32 cellular contexts compared by ENCODE assay signal in the genomic region with DNA sequence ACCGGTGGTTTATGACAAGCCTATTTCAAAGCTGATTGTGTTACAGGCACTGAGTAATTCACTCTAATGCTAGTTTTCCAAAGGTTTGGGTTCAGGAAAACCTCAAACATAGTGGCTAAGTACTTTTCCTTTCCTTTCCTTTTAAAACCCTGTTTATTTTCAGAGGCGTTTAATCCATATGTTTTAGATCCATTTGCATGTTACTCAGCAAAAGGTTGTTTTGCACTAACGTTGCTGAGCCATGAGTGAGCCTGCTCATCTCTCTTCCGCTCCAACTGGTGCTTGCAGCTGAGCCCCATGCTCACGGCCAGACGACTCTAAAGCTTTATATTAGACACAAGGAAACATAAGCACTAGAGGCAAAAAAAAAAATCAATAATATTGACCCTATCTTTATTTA. TPM values are rescaled to one million over a fixed set of nuclear protein-coding genes. Genes with fewer than 3 reads are reported as not detected.
DNase-seq lines count a peak whose midpoint lies in the region; TF ChIP-seq lines count a peak whose summit lies in the region.
"Had no signal": no experiment of that assay in that cellular context is flagged by ENCODE, and none has a peak within 500 bp of the region (broad histone marks: within the 10 kb centered on the region; RNA-seq: fewer than 3 reads in every experiment).

No MANE protein-coding gene starts in this region.

- H3K36me3 Mint-ChIP-seq in T-helper 2 cell treated with Interferon-gamma antibody and Interleukin-4, amounts not matched to agents 5 μg/mL and 100 μg/mL, for 36 hours (ENCODE audit: low read depth) = peaks cover 4% of the 10 kb centered on the region
- H3K36me3 Mint-ChIP-seq: activated naive CD8-positive, alpha-beta T cell; natural killer cell; stimulated activated effector memory CD8-positive, alpha-beta T cell treated with anti-CD3 and anti-CD28 coated beads, Interleukin-12 subunit alpha, Interleukin-12 subunit beta, amount 100 ng/mL, for 72 hours; type B pancreatic cell had no signal

- intact Hi-C loops in vagina (cut with DNase I) = no loop called here

- H3K4me1 ChIP-seq in vagina = no peaks in the 10 kb centered on the region
- H3K4me1 ChIP-seq: gastroesophageal sphincter, psoas muscle had no signal

- no peaks in the 10 kb centered on the region for H3K9me3 ChIP-seq in vagina
- H3K9me3 ChIP-seq: gastroesophageal sphincter, mucosa of descending colon, psoas muscle had no signal

- no peak overlapping the region for H3K27ac Mint-ChIP-seq in T-helper 2 cell treated with Interferon-gamma antibody and Interleukin-4, amounts not matched to agents 5 μg/mL and 100 μg/mL, for 36 hours
- H3K27ac Mint-ChIP-seq: activated naive CD8-positive, alpha-beta T cell; CD4-positive, alpha-beta T cell; natural killer cell; stimulated activated effector memory CD8-positive, alpha-beta T cell treated with anti-CD3 and anti-CD28 coated beads, Interleukin-12 subunit alpha, Interleukin-12 subunit beta, amount 100 ng/mL, for 72 hours; type B pancreatic cell had no signal

- no peak overlapping the region for H3K27ac ChIP-seq in vagina
- H3K27ac ChIP-seq: 22Rv1, cardiac muscle cell, gastroesophageal sphincter, hepatocyte, psoas muscle had no signal

- H3K4me3 ChIP-seq in vagina = no peak overlapping the region
- H3K4me3 ChIP-seq: cardiac muscle cell, gastroesophageal sphincter, hepatocyte, lung, mucosa of descending colon, psoas muscle had no signal

- H3K36me3 ChIP-seq in vagina = no peaks in the 10 kb centered on the region
- H3K36me3 ChIP-seq: cardiac muscle cell, gastroesophageal sphincter had no signal

- peak overlapping the region; percentile 61 for H3K4me3 Mint-ChIP-seq in T-helper 2 cell treated with Interferon-gamma antibody and Interleukin-4, amounts not matched to agents 5 μg/mL and 100 μg/mL, for 36 hours
- H3K4me3 Mint-ChIP-seq: activated naive CD8-positive, alpha-beta T cell; CD4-positive, alpha-beta T cell; natural killer cell; stimulated activated effector memory CD8-positive, alpha-beta T cell treated with anti-CD3 and anti-CD28 coated beads, Interleukin-12 subunit alpha, Interleukin-12 subunit beta, amount 100 ng/mL, for 72 hours; type B pancreatic cell had no signal

- no peak for TF ChIP-seq CTCF in vagina (IDR thresholded peaks at IDR 0.05)

- H3K27me3 ChIP-seq in vagina = no peaks in the 10 kb centered on the region
- H3K27me3 ChIP-seq: hepatocyte had no signal

- H3K4me1 Mint-ChIP-seq in T-helper 2 cell treated with Interferon-gamma antibody and Interleukin-4, amounts not matched to agents 5 μg/mL and 100 μg/mL, for 36 hours (ENCODE audit: low read depth) = peaks cover 56% of the 10 kb centered on the region
- H3K4me1 Mint-ChIP-seq: stimulated activated effector memory CD8-positive, alpha-beta T cell treated with anti-CD3 and anti-CD28 coated beads, Interleukin-12 subunit alpha, Interleukin-12 subunit beta, amount 100 ng/mL, for 72 hours had no signal

- DNase-seq in T-helper 2 cell treated with Interferon-gamma antibody and Interleukin-4, amounts not matched to agents 5 μg/mL and 100 μg/mL, for 36 hours (ENCODE audit: low spot score) = no peak
- no peak for DNase-seq in T-helper 2 cell
- DNase-seq in amniotic stem cell (lab: John Stamatoyannopoulos, UW) = peak; percentile 39
- peak; percentile 46 for DNase-seq in fibroblast of the conjunctiva (ENCODE audit: low read depth)
- no peak for DNase-seq in OCI-M2 (lab: John Stamatoyannopoulos, UW; ENCODE audit: unreplicated experiment)
- no peak for DNase-seq in ureter (ENCODE audit: low spot score)
- DNase-seq in NCI-H2029 treated with DMSO at 0.1 percent for 48 hours (lab: John Stamatoyannopoulos, UW) = no peak
- DNase-seq in vagina (ENCODE audit: extremely low spot score in 2 of 2) = no peak
- DNase-seq: activated CD4-positive, alpha-beta T cell treated with anti-CD3 and anti-CD28 coated beads for 48 hours; activated CD8-positive, alpha-beta memory T cell treated with anti-CD3 and anti-CD28 coated beads for 24 hours; activated effector memory CD4-positive, alpha-beta T cell treated with anti-CD3 and anti-CD28 coated beads, Interleukin-2, amount 50 U/mL, for 16 hours; activated T-cell treated with anti-CD3 and anti-CD28 coated beads for 4 hours; aorta; CD4-positive, alpha-beta T cell; dermis blood vessel endothelial cell; left cardiac atrium; mucosa of descending colon; natural killer cell; NCI-H1436 treated with DMSO at 0.1 percent for 48 hours; NCI-H82; nucleus accumbens; psoas muscle; stimulated activated CD4-positive, alpha-beta T cell treated with anti-CD3 and anti-CD28 coated beads, Interleukin-15, amount 100 ng/mL, for 24 hours; SW 1271 had no signal

- H3K27me3 Mint-ChIP-seq in T-helper 2 cell treated with Interferon-gamma antibody and Interleukin-4, amounts not matched to agents 5 μg/mL and 100 μg/mL, for 36 hours (ENCODE audit: low read depth) = peaks cover 3% of the 10 kb centered on the region

- no peaks in the 10 kb centered on the region for H3K9me3 Mint-ChIP-seq in T-helper 2 cell treated with Interferon-gamma antibody and Interleukin-4, amounts not matched to agents 5 μg/mL and 100 μg/mL, for 36 hours
- H3K9me3 Mint-ChIP-seq: CD4-positive, alpha-beta T cell; natural killer cell; stimulated activated effector memory CD8-positive, alpha-beta T cell treated with anti-CD3 and anti-CD28 coated beads, Interleukin-12 subunit alpha, Interleukin-12 subunit beta, amount 100 ng/mL, for 72 hours; type B pancreatic cell had no signal

- no peak for TF ChIP-seq POLR2A in vagina (IDR thresholded peaks at IDR 0.05)

RNA-seq across cellular contexts. Expression of a gene that starts 9.4 kb away (rescaled TPM):
- total RNA-seq in ureter = 0.23 TPM
- 0.74 TPM for total RNA-seq in vagina
- total RNA-seq: CD4-positive, alpha-beta T cell had no signal

Comparison
In these comparisons a context has a peak if more than half of its experiments do, and no peak if none do; other contexts are left out.
1. DNase-seq: peak in amniotic stem cell (single experiment) and fibroblast of the conjunctiva (single experiment); none in T-helper 2 cell treated with Interferon-gamma antibody and Interleukin-4, amounts not matched to agents 5 μg/mL and 100 μg/mL, for 36 hours (single experiment), T-helper 2 cell (0 of 5), OCI-M2 (single experiment), ureter (single experiment), NCI-H2029 treated with DMSO at 0.1 percent for 48 hours (single experiment) and vagina (0 of 2).